ENCODE assay signal across 10 cellular contexts in the genomic region with DNA sequence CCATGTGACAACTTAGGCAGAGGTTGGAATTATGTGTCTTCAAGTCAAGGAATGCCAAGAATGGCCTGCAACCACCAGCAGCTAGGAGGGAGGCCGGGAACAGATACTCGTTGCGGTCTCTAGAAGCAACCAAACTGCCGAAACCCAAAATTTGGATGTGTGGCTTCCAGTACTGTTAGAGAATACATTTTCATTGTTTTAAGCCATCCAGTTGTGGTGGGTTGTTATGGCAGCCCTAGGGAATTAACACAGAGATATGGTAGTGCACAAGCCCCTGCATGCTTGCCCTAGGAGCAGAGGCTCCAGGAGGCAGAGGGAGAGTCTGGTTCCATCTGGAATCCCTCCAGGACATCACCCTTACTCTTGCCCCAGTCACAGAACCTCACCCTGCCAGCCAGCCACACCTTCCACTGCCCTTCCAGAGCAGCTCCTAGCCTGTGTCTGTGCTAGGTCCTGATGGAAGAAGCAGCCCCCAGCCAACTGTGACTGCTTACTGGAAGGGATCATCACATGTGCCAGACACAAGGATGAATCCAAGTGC. TPM values are rescaled to one million over a fixed set of nuclear protein-coding genes. Genes with fewer than 3 reads are reported as not detected.
DNase-seq lines count a peak whose midpoint lies in the region; ATAC-seq and TF ChIP-seq lines count a peak whose summit lies in the region.
"Had no signal": no experiment of that assay in that cellular context is flagged by ENCODE, and none has a peak within 500 bp of the region (broad histone marks: within the 10 kb centered on the region; RNA-seq: fewer than 3 reads in every experiment).

No MANE protein-coding gene starts in this region.

- peaks cover 22% of the 10 kb centered on the region for H3K4me1 Mint-ChIP-seq in T-helper 1 cell treated with Interleukin-12 subunit alpha and Interleukin-12 subunit beta and Interleukin-4 antibody, amounts not matched to agents 30 μg/mL and 1 μg/mL, for 36 hours (ENCODE audit: low read depth)
- H3K4me1 Mint-ChIP-seq in activated CD4-positive, alpha-beta memory T cell treated with anti-CD3 and anti-CD28 coated beads for 36 hours (ENCODE audit: low read depth), result peaks cover 27% of the 10 kb centered on the region
- peaks cover 47% of the 10 kb centered on the region for H3K4me1 Mint-ChIP-seq in stimulated activated memory B cell treated with anti-CD40 and anti-IgM and Interleukin-4, amounts not matched to agents 10 μg/mL and 1 μg/mL and 100 μg/mL, for 72 hours

- CTCF ChIA-PET in activated CD4-positive, alpha-beta memory T cell treated with anti-CD3 and anti-CD28 coated beads for 36 hours (lab: Charles Lee), result interaction anchor here (0.9 to 1.2 kb wide), 2 partner anchors 54 to 107 kb away, joined by 3 to 4 read pairs; no protein-coding TSS in a partner anchor

- no peak for DNase-seq in T-helper 1 cell
- no peak for DNase-seq in activated CD4-positive, alpha-beta memory T cell treated with anti-CD3 and anti-CD28 coated beads for 36 hours
- no peak for DNase-seq in heart right ventricle
- DNase-seq in LoVo (ENCODE audit: low spot score), result no peak
- DNase-seq in dermis blood vessel endothelial cell, result no peak
- no peak for DNase-seq in NCI-H128 (lab: John Stamatoyannopoulos, UW; ENCODE audit: unreplicated experiment)
- DNase-seq: MV-4-11 had no signal

- H3K9me3 Mint-ChIP-seq in T-helper 1 cell treated with Interleukin-12 subunit alpha and Interleukin-12 subunit beta and Interleukin-4 antibody, amounts not matched to agents 30 μg/mL and 1 μg/mL, for 36 hours, result no peaks in the 10 kb centered on the region
- H3K9me3 Mint-ChIP-seq in activated CD4-positive, alpha-beta memory T cell treated with anti-CD3 and anti-CD28 coated beads for 36 hours, result no peaks in the 10 kb centered on the region
- no peaks in the 10 kb centered on the region for H3K9me3 Mint-ChIP-seq in stimulated activated memory B cell treated with anti-CD40 and anti-IgM and Interleukin-4, amounts not matched to agents 10 μg/mL and 1 μg/mL and 100 μg/mL, for 72 hours
- H3K9me3 Mint-ChIP-seq: dendritic cell treated with granulocyte-macrophage colony-stimulating factor and Interleukin-4, amounts not matched to agents 40 ng/mL and 50 ng/mL, for 4 days had no signal

- H3K4me3 Mint-ChIP-seq in T-helper 1 cell treated with Interleukin-12 subunit alpha and Interleukin-12 subunit beta and Interleukin-4 antibody, amounts not matched to agents 30 μg/mL and 1 μg/mL, for 36 hours, result peak overlapping the region; percentile 63
- H3K4me3 Mint-ChIP-seq in activated CD4-positive, alpha-beta memory T cell treated with anti-CD3 and anti-CD28 coated beads for 36 hours, result peak overlapping the region; percentile 54
- peak overlapping the region; percentile 60 for H3K4me3 Mint-ChIP-seq in stimulated activated memory B cell treated with anti-CD40 and anti-IgM and Interleukin-4, amounts not matched to agents 10 μg/mL and 1 μg/mL and 100 μg/mL, for 72 hours
- H3K4me3 Mint-ChIP-seq: dendritic cell treated with granulocyte-macrophage colony-stimulating factor and Interleukin-4, amounts not matched to agents 40 ng/mL and 50 ng/mL, for 4 days had no signal

- H3K4me1 ChIP-seq in heart right ventricle, result peaks cover 2 to 42% (median 28%) of the 10 kb centered on the region in 9 donors

- WGBS in heart right ventricle, 2 donors, result 61 to 83% methylated on average over 4 of the region's 4 CpGs

- H3K27me3 ChIP-seq in heart right ventricle, result no peaks in the 10 kb centered on the region

- H3K36me3 Mint-ChIP-seq in T-helper 1 cell treated with Interleukin-12 subunit alpha and Interleukin-12 subunit beta and Interleukin-4 antibody, amounts not matched to agents 30 μg/mL and 1 μg/mL, for 36 hours (ENCODE audit: low read depth), result peaks cover 2% of the 10 kb centered on the region
- no peaks in the 10 kb centered on the region for H3K36me3 Mint-ChIP-seq in activated CD4-positive, alpha-beta memory T cell treated with anti-CD3 and anti-CD28 coated beads for 36 hours
- no peaks in the 10 kb centered on the region for H3K36me3 Mint-ChIP-seq in stimulated activated memory B cell treated with anti-CD40 and anti-IgM and Interleukin-4, amounts not matched to agents 10 μg/mL and 1 μg/mL and 100 μg/mL, for 72 hours

- POLR2A ChIA-PET in activated CD4-positive, alpha-beta memory T cell treated with anti-CD3 and anti-CD28 coated beads for 36 hours (lab: Charles Lee), result interaction anchor here (0.8 to 1.1 kb wide), 2 partner anchors 67 to 147 kb away, joined by 3 read pairs; no protein-coding TSS in a partner anchor

- TF ChIP-seq CTCF in heart right ventricle (IDR thresholded peaks at IDR 0.05), result no peak

- no peaks in the 10 kb centered on the region for H3K9me3 ChIP-seq in heart right ventricle

- peak overlapping the region; percentile 88 for H3K27ac Mint-ChIP-seq in T-helper 1 cell treated with Interleukin-12 subunit alpha and Interleukin-12 subunit beta and Interleukin-4 antibody, amounts not matched to agents 30 μg/mL and 1 μg/mL, for 36 hours
- peak overlapping the region; percentile 64 for H3K27ac Mint-ChIP-seq in activated CD4-positive, alpha-beta memory T cell treated with anti-CD3 and anti-CD28 coated beads for 36 hours
- peak overlapping the region; percentile 88 for H3K27ac Mint-ChIP-seq in stimulated activated memory B cell treated with anti-CD40 and anti-IgM and Interleukin-4, amounts not matched to agents 10 μg/mL and 1 μg/mL and 100 μg/mL, for 72 hours
- H3K27ac Mint-ChIP-seq: dendritic cell treated with granulocyte-macrophage colony-stimulating factor and Interleukin-4, amounts not matched to agents 40 ng/mL and 50 ng/mL, for 4 days had no signal

- H3K27me3 Mint-ChIP-seq in T-helper 1 cell treated with Interleukin-12 subunit alpha and Interleukin-12 subunit beta and Interleukin-4 antibody, amounts not matched to agents 30 μg/mL and 1 μg/mL, for 36 hours (ENCODE audit: low read depth), result no peaks in the 10 kb centered on the region
- H3K27me3 Mint-ChIP-seq in activated CD4-positive, alpha-beta memory T cell treated with anti-CD3 and anti-CD28 coated beads for 36 hours, result no peaks in the 10 kb centered on the region
- H3K27me3 Mint-ChIP-seq in stimulated activated memory B cell treated with anti-CD40 and anti-IgM and Interleukin-4, amounts not matched to agents 10 μg/mL and 1 μg/mL and 100 μg/mL, for 72 hours, result no peaks in the 10 kb centered on the region

- H3K4me3 ChIP-seq in heart right ventricle, result no peak overlapping the region

- peak overlapping the region in 9 of 10 donors; percentile 49 to 81 (median 65) for H3K27ac ChIP-seq in heart right ventricle

- intact Hi-C loops in activated CD4-positive, alpha-beta memory T cell treated with anti-CD3 and anti-CD28 coated beads for 36 hours (cut with micrococcal nuclease), result loop anchor here (5.0 kb wide), 1 partner anchor 89 kb away; no protein-coding TSS in a partner anchor
- intact Hi-C loops in heart right ventricle (cut with DNase I), result loop anchor here in 1 of 10 donors (1.0 kb wide), 1 partner anchor 12 kb away; no protein-coding TSS in a partner anchor

- no peaks in the 10 kb centered on the region for H3K36me3 ChIP-seq in heart right ventricle

- peak; percentile 9 to 77 (median 53) for ATAC-seq in heart right ventricle
- no peak for ATAC-seq in stimulated activated memory B cell treated with anti-CD40 and anti-IgM and Interleukin-4, amounts not matched to agents 10 μg/mL and 1 μg/mL and 100 μg/mL, for 72 hours

RNA-seq across cellular contexts. Expression of a gene that starts 19.5 kb away (rescaled TPM):
- total RNA-seq in activated CD4-positive, alpha-beta memory T cell treated with anti-CD3 and anti-CD28 coated beads for 36 hours, result 1 to 10 TPM; 5.9 to 6.5 TPM
- 10 to 100 TPM; 13.3 to 32.7 (median 18.7) TPM for total RNA-seq in heart right ventricle
- polyA plus RNA-seq in heart right ventricle, result 10 to 100 TPM in 1 of 2 donors, 1 to 10 TPM in 1; 5.6 to 16.5 TPM
- 8.8 and 12.1 TPM in 2 replicates for total RNA-seq in dermis blood vessel endothelial cell
